21 cellular contexts compared by ENCODE assay signal in genomic region chr5:106584268-106584667, GRCh38.
DNase-seq lines count a peak whose midpoint lies in the region; ATAC-seq and TF ChIP-seq lines count a peak whose summit lies in the region.
"Had no signal": no experiment of that assay in that cellular context is flagged by ENCODE, and none has a peak within 500 bp of the region (broad histone marks: within the 10 kb centered on the region; RNA-seq: fewer than 3 reads in every experiment).

No MANE protein-coding gene starts in this region.

- ATAC-seq in GM23338 (peak; percentile 56; the same call in 2 of the 3 replicates), foreskin keratinocyte (peak; percentile 41), GM21515 (IDR thresholded peaks at IDR 0.05; ENCODE audit: unreplicated experiment) (no peak)
- no peak for ATAC-seq in CD8-positive, alpha-beta T cell
- ATAC-seq: A549 had no signal

- H3K27me3 Mint-ChIP-seq in GM23338 (ENCODE audit: insufficient read depth, low read depth, poor library complexity): no peaks in the 10 kb centered on the region
- no peaks in the 10 kb centered on the region; the same call in 1 of the 2 replicates for H3K27me3 Mint-ChIP-seq in HFFc6 (ENCODE audit: insufficient read depth)
- no peaks in the 10 kb centered on the region for H3K27me3 Mint-ChIP-seq in CD8-positive, alpha-beta T cell (ENCODE audit: low read depth)
- H3K27me3 Mint-ChIP-seq: IgD-negative memory B cell had no signal

- no peaks in the 10 kb centered on the region for H3K9me3 ChIP-seq in neuron (ENCODE audit: low read length)
- no peaks in the 10 kb centered on the region for H3K9me3 ChIP-seq in CD8-positive, alpha-beta T cell (ENCODE audit: low read length)
- H3K9me3 ChIP-seq: A549; BLaER1 treated with 17β-estradiol and CSF1 and Interleukin-3, amounts not matched to agents 10 nM and 100 nM had no signal

- no peak overlapping the region for H3K27ac Mint-ChIP-seq in GM23338
- H3K27ac Mint-ChIP-seq in HFFc6: no peak overlapping the region
- H3K27ac Mint-ChIP-seq in CD8-positive, alpha-beta T cell: no peak overlapping the region
- H3K27ac Mint-ChIP-seq: IgD-negative memory B cell had no signal

- H3K4me1 ChIP-seq in GM23338 (ENCODE audit: insufficient read depth) (no peaks in the 10 kb centered on the region), foreskin keratinocyte (no peaks in the 10 kb centered on the region), neuron (ENCODE audit: insufficient read depth, low read length) (no peaks in the 10 kb centered on the region)
- no peaks in the 10 kb centered on the region for H3K4me1 ChIP-seq in CD8-positive, alpha-beta T cell (ENCODE audit: insufficient read depth, low read length)
- H3K4me1 ChIP-seq: A549; BLaER1 treated with 17β-estradiol and CSF1 and Interleukin-3, amounts not matched to agents 10 nM and 100 nM had no signal

- H3K36me3 ChIP-seq in GM23338 (ENCODE audit: insufficient read depth) (no peaks in the 10 kb centered on the region), neuron (ENCODE audit: insufficient read depth, low read length) (no peaks in the 10 kb centered on the region)
- H3K36me3 ChIP-seq in CD8-positive, alpha-beta T cell (ENCODE audit: insufficient read depth, low read length): no peaks in the 10 kb centered on the region
- H3K36me3 ChIP-seq: BLaER1 treated with 17β-estradiol and CSF1 and Interleukin-3, amounts not matched to agents 10 nM and 100 nM had no signal

- H3K4me3 ChIP-seq in GM23338 (no peak overlapping the region), neuron (ENCODE audit: low read length) (no peak overlapping the region)
- H3K4me3 ChIP-seq in CD8-positive, alpha-beta T cell (ENCODE audit: low read depth, low read length): no peak overlapping the region
- H3K4me3 ChIP-seq: A549; BLaER1 treated with 17β-estradiol and CSF1 and Interleukin-3, amounts not matched to agents 10 nM and 100 nM; SK-N-MC had no signal

- H2AFZ ChIP-seq in GM23338 (peak overlapping the region; percentile 48; the same call in 1 of the 2 replicates), neuron (ENCODE audit: low read depth, low read length) (peak overlapping the region; percentile 81)

- no peak overlapping the region for H3K4me2 ChIP-seq in GM23338
- H3K4me2 ChIP-seq: A549; BLaER1 treated with 17β-estradiol and CSF1 and Interleukin-3, amounts not matched to agents 10 nM and 100 nM had no signal

- H3K79me2 ChIP-seq in GM23338 (replicated peaks; ENCODE audit: insufficient read depth): no peaks in the 10 kb centered on the region

- intact Hi-C loops in CD8-positive, alpha-beta T cell (cut with DNase I, micrococcal nuclease): no loop called here

- CTCF ChIA-PET in CD8-positive, alpha-beta T cell (lab: Charles Lee): no interaction called here

- POLR2A ChIA-PET in CD8-positive, alpha-beta T cell (lab: Charles Lee): no interaction called here

- H3K4me3 Mint-ChIP-seq in GM23338 (no peak overlapping the region), HFFc6 (no peak overlapping the region)
- no peak overlapping the region for H3K4me3 Mint-ChIP-seq in CD8-positive, alpha-beta T cell
- H3K4me3 Mint-ChIP-seq: H9, IgD-negative memory B cell had no signal

- DNase-seq in GM23338 (ENCODE audit: low spot score) (peak; percentile 31), astrocyte of the hippocampus (ENCODE audit: low read depth, low spot score) (peak; percentile 1), foreskin keratinocyte (peak in 1 of 2 donors; percentile 18), COR-L47 (lab: John Stamatoyannopoulos, UW) (no peak), HFFc6 (no peak)
- DNase-seq in CD8-positive, alpha-beta T cell: no peak
- DNase-seq: DMS79, H9, NCI-H1105 treated with DMSO at 0.1 percent for 48 hours, NCI-H1694, NCI-H510A, NCI-H774, OCI-M1, SHP77 had no signal

- H3K27ac ChIP-seq in GM23338 (ENCODE audit: low read depth) (no peak overlapping the region), foreskin keratinocyte (no peak overlapping the region)
- H3K27ac ChIP-seq in CD8-positive, alpha-beta T cell (ENCODE audit: low read depth, low read length): no peak overlapping the region
- H3K27ac ChIP-seq: A549; BLaER1 treated with 17β-estradiol and CSF1 and Interleukin-3, amounts not matched to agents 10 nM and 100 nM; HL-60; SK-N-MC had no signal

- H3K27me3 ChIP-seq in GM23338 (ENCODE audit: insufficient read depth): no peaks in the 10 kb centered on the region
- no peaks in the 10 kb centered on the region for H3K27me3 ChIP-seq in foreskin keratinocyte
- H3K27me3 ChIP-seq in neuron (ENCODE audit: insufficient read depth, low read length): no peaks in the 10 kb centered on the region
- H3K27me3 ChIP-seq in CD8-positive, alpha-beta T cell (ENCODE audit: insufficient read depth, low read length): no peaks in the 10 kb centered on the region
- H3K27me3 ChIP-seq: BLaER1 treated with 17β-estradiol and CSF1 and Interleukin-3, amounts not matched to agents 10 nM and 100 nM had no signal

- H3K4me1 Mint-ChIP-seq in GM23338: peaks cover 5% of the 10 kb centered on the region; the same call in 2 of the 3 replicates
- H3K4me1 Mint-ChIP-seq in HFFc6 (ENCODE audit: low read depth): no peaks in the 10 kb centered on the region
- no peaks in the 10 kb centered on the region for H3K4me1 Mint-ChIP-seq in CD8-positive, alpha-beta T cell (ENCODE audit: low read depth)
- H3K4me1 Mint-ChIP-seq: IgD-negative memory B cell had no signal

- H3K36me3 Mint-ChIP-seq in GM23338 (ENCODE audit: low read depth): no peaks in the 10 kb centered on the region
- H3K36me3 Mint-ChIP-seq in HFFc6 (ENCODE audit: low read depth): no peaks in the 10 kb centered on the region; the same call in 1 of the 2 replicates
- H3K36me3 Mint-ChIP-seq in CD8-positive, alpha-beta T cell: no peaks in the 10 kb centered on the region
- H3K36me3 Mint-ChIP-seq: IgD-negative memory B cell had no signal

- no peaks in the 10 kb centered on the region for H4K20me1 ChIP-seq in GM23338 (replicated peaks; ENCODE audit: insufficient read depth)
- H4K20me1 ChIP-seq: BLaER1 treated with 17β-estradiol and CSF1 and Interleukin-3, amounts not matched to agents 10 nM and 100 nM had no signal

- H3K9me3 Mint-ChIP-seq in GM23338 (no peaks in the 10 kb centered on the region), HFFc6 (peaks cover 30% of the 10 kb centered on the region)
- H3K9me3 Mint-ChIP-seq in CD8-positive, alpha-beta T cell: peaks cover 5% of the 10 kb centered on the region
- H3K9me3 Mint-ChIP-seq: H9, IgD-negative memory B cell had no signal

- no peak for TF ChIP-seq CTCF in GM23338 (conservative IDR thresholded peaks at IDR 0.05; ENCODE audit: low read depth in 2 of 2)
- TF ChIP-seq CTCF in foreskin keratinocyte (conservative IDR thresholded peaks at IDR 0.05): no peak
- TF ChIP-seq CTCF in HFFc6 (IDR thresholded peaks at IDR 0.05): no peak
- TF ChIP-seq CTCF in CD8-positive, alpha-beta T cell (IDR thresholded peaks at IDR 0.05): no peak

- H3F3A ChIP-seq in GM23338 (replicated peaks; ENCODE audit: low read depth): no peaks in the 10 kb centered on the region

- H3K9me2 ChIP-seq in GM23338 (ENCODE audit: insufficient read depth): no peaks in the 10 kb centered on the region

TF ChIP-seq in GM23338, 12 proteins besides CTCF, POLR2A, EP300 and RAD21 (continues in another document):
- TF ChIP-seq REST (IDR thresholded peaks at IDR 0.05; ENCODE audit: unreplicated experiment): no peak
- TF ChIP-seq EZH2 (IDR thresholded peaks at IDR 0.05; ENCODE audit: low read depth, unreplicated experiment): no peak

Comparison
In these comparisons a context has a peak if more than half of its experiments do, and no peak if none do; other contexts are left out.
1. ATAC-seq: peak in GM23338 (single experiment) and foreskin keratinocyte (single experiment); none in CD8-positive, alpha-beta T cell (single experiment) and GM21515 (single experiment).
2. DNase-seq: peak in GM23338 (single experiment) and astrocyte of the hippocampus (single experiment); none in COR-L47 (single experiment), HFFc6 (single experiment) and CD8-positive, alpha-beta T cell (0 of 7).